26 cellular contexts compared by ENCODE assay signal in the genomic region with DNA sequence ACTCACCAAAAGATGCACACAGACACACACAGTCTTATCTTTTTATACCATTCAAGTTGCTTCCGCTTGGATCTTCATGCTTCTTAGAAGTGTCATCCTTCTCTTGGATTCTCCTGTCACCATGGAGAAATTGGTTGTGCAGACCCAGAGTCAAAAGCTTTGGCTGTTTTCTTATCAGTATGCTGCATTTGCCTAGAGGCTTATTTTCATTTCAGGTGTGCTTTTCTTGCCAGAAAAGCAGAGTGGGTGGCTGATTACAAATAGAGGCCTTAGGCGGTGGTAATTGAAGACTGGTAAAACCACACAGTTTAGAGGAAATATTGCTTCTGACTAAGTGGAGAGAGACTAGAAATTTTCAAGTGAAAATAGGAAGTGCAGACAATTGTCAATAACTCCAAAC.
"Had no signal": no experiment of that assay in that cellular context is flagged by ENCODE, and none has a peak within 500 bp of the region (broad histone marks: within the 10 kb centered on the region; RNA-seq: fewer than 3 reads in every experiment).

No MANE protein-coding gene starts in this region.

- H3K36me3 Mint-ChIP-seq: activated naive CD4-positive, alpha-beta T cell treated with anti-CD3 and anti-CD28 coated beads, Interleukin-2, amount 10 ng/mL, durations not matched to agents 7 days and 5 days; activated naive CD8-positive, alpha-beta T cell treated with anti-CD3 and anti-CD28 coated beads for 36 hours had no signal

- H3K4me3 Mint-ChIP-seq: activated CD8-positive, alpha-beta T cell treated with anti-CD3 and anti-CD28 coated beads for 36 hours; activated naive CD4-positive, alpha-beta T cell treated with anti-CD3 and anti-CD28 coated beads, Interleukin-2, amount 10 ng/mL, durations not matched to agents 7 days and 5 days; activated naive CD8-positive, alpha-beta T cell treated with anti-CD3 and anti-CD28 coated beads for 36 hours; activated T-cell treated with anti-CD3 and anti-CD28 coated beads, Interleukin-2, amount 50 U/mL, for 72 hours; central memory CD8-positive, alpha-beta T cell had no signal

- H3K9me3 Mint-ChIP-seq: activated CD8-positive, alpha-beta T cell treated with anti-CD3 and anti-CD28 coated beads for 36 hours; activated naive CD4-positive, alpha-beta T cell treated with anti-CD3 and anti-CD28 coated beads, Interleukin-2, amount 10 ng/mL, durations not matched to agents 7 days and 5 days; activated naive CD8-positive, alpha-beta T cell treated with anti-CD3 and anti-CD28 coated beads for 36 hours; central memory CD8-positive, alpha-beta T cell had no signal

- H3K27ac Mint-ChIP-seq: activated CD8-positive, alpha-beta T cell treated with anti-CD3 and anti-CD28 coated beads for 36 hours; activated naive CD4-positive, alpha-beta T cell treated with anti-CD3 and anti-CD28 coated beads, Interleukin-2, amount 10 ng/mL, durations not matched to agents 7 days and 5 days; activated naive CD8-positive, alpha-beta T cell treated with anti-CD3 and anti-CD28 coated beads for 36 hours; activated T-cell treated with anti-CD3 and anti-CD28 coated beads, Interleukin-2, amount 50 U/mL, for 72 hours; activated T-helper 2 cell treated with anti-CD3 and anti-CD28 coated beads, Interferon-gamma antibody, Interleukin-2, Interleukin-4, amounts not matched to agents 10 μg/mL and 5 μg/mL and 100 μg/mL, durations not matched to agents 14 hours and 24 hours and 36 hours had no signal

- H3K36me3 ChIP-seq: WERI-Rb-1 had no signal

- ATAC-seq: activated CD8-positive, alpha-beta T cell treated with anti-CD3 and anti-CD28 coated beads for 36 hours; activated T-cell treated with anti-CD3 and anti-CD28 coated beads, Interleukin-2, amount 50 U/mL, for 72 hours; body of pancreas; Panc1; Right ventricle myocardium inferior had no signal

- H3K4me1 ChIP-seq: body of pancreas had no signal

- DNase-seq: activated CD4-positive, alpha-beta T cell treated with anti-CD3 and anti-CD28 coated beads for 4 hours; activated CD8-positive, alpha-beta memory T cell treated with anti-CD3 and anti-CD28 coated beads, Interleukin-2, amount 50 U/mL, for 4 hours; activated CD8-positive, alpha-beta T cell treated with anti-CD3 and anti-CD28 coated beads for 36 hours; activated gamma-delta T cell treated with Interleukin-2 at 50 U/mL for 16 hours; activated naive CD4-positive, alpha-beta T cell treated with anti-CD3 and anti-CD28 coated beads, Interleukin-2, amount 10 ng/mL, durations not matched to agents 7 days and 5 days; activated naive CD8-positive, alpha-beta T cell treated with anti-CD3 and anti-CD28 coated beads for 36 hours; activated T-cell treated with anti-CD3 and anti-CD28 coated beads, Interleukin-2, amount 50 U/mL, for 72 hours; aorta; body of pancreas; MM.1S; NCI-H1092; NCI-H1417 treated with DMSO at 0.1 percent for 48 hours; NCI-H1694; NCI-H2029; NCI-H345; NCI-H510A; NCI-H69; NK-92 treated with Interleukin-12 subunit alpha and Interleukin-12 subunit beta, amount 100 ng/mL, for 24 hours; RPMI8226; SK-N-SH; T-helper 1 cell; WERI-Rb-1 had no signal

- H3K4me1 Mint-ChIP-seq: activated naive CD4-positive, alpha-beta T cell treated with anti-CD3 and anti-CD28 coated beads, Interleukin-2, amount 10 ng/mL, durations not matched to agents 7 days and 5 days; activated naive CD8-positive, alpha-beta T cell treated with anti-CD3 and anti-CD28 coated beads for 36 hours; central memory CD8-positive, alpha-beta T cell had no signal

- H3K27me3 Mint-ChIP-seq: activated CD8-positive, alpha-beta T cell treated with anti-CD3 and anti-CD28 coated beads for 36 hours; activated naive CD4-positive, alpha-beta T cell treated with anti-CD3 and anti-CD28 coated beads, Interleukin-2, amount 10 ng/mL, durations not matched to agents 7 days and 5 days; activated naive CD8-positive, alpha-beta T cell treated with anti-CD3 and anti-CD28 coated beads for 36 hours had no signal

- H3K9me3 ChIP-seq: body of pancreas, SK-N-SH had no signal

- H3K4me3 ChIP-seq: body of pancreas had no signal

- H3K27me3 ChIP-seq: body of pancreas had no signal

- H3K27ac ChIP-seq: body of pancreas, WERI-Rb-1 had no signal
